ENCODE assay signal across 9 cellular contexts in the genomic region with DNA sequence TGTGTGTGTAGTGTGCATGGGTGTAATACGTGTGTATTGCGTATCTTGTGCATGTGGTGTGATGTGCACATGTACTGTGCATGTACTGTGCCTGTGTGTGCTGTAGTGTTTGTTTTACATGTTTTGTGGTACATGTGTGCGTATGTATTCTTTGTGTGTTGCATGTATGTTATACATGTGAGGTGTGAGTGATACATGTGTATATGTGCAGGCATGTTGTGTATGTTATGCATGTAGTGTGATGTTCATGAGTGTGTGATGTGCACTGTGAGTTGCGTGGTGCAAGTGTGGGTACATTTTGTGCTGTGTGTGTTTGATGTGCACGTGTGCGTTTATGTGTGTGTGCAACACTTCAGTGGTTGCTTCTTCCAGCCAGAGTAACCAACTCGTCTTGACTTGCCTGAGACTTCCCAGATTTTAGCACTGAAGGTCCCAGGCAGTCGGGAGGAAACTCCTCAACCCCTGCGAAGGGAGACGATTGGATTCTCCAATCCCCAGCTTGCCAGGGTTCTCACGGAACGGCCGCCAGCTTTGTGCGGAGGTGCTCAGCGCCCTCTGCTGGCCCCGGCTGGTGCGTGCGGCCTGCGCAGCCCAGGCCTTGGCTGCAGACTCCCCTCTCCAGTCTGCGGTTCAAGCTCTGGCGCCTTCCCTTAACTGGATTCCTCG. TPM values are rescaled to one million over a fixed set of nuclear protein-coding genes. Genes with fewer than 3 reads are reported as not detected.
DNase-seq lines count a peak whose midpoint lies in the region; ATAC-seq and TF ChIP-seq lines count a peak whose summit lies in the region.
"Had no signal": no experiment of that assay in that cellular context is flagged by ENCODE, and none has a peak within 500 bp of the region (broad histone marks: within the 10 kb centered on the region; RNA-seq: fewer than 3 reads in every experiment).

No MANE protein-coding gene starts in this region.

- H3K4me1 ChIP-seq in SK-N-SH (ENCODE audit: control insufficient read depth in 1 of 2, insufficient read depth in 2 of 2, low read depth in 1 of 2, low read length in 1 of 2): peaks cover 14 to 15% of the 10 kb centered on the region in 2 experiments

- H3K9me3 ChIP-seq in SK-N-SH: no peaks in the 10 kb centered on the region

- TF ChIP-seq RAD21 in SK-N-SH (IDR thresholded peaks at IDR 0.05; ENCODE audit: low read length): peak; percentile 93

- H3K9me3 Mint-ChIP-seq in brain: no peaks in the 10 kb centered on the region
- H3K9me3 Mint-ChIP-seq: dendritic cell treated with granulocyte-macrophage colony-stimulating factor and Interleukin-4, amounts not matched to agents 40 ng/mL and 50 ng/mL, for 4 days had no signal

- POLR2A ChIA-PET in SK-N-SH (lab: Yijun Ruan, JAX): no interaction called here

- peaks cover 7% of the 10 kb centered on the region for H3K27me3 Mint-ChIP-seq in brain

- DNase-seq in ELR (ENCODE audit: low read depth) (peak; percentile 82), SK-N-SH (peak; percentile 88), inferior parietal cortex (ENCODE audit: extremely low spot score) (peak; percentile 89), kidney glomerular epithelial cell (lab: John Stamatoyannopoulos, UW) (no peak), NCI-H146 (lab: John Stamatoyannopoulos, UW) (no peak)
- DNase-seq in stimulated activated CD4-positive, alpha-beta T cell treated with anti-CD3 and anti-CD28 coated beads, Interleukin-15, amount 100 ng/mL, for 48 hours (ENCODE audit: low read depth in 2 of 2): peak; percentile 48 to 62

- peak overlapping the region in 1 of 2 experiments; percentile 71; a peak in 2 of 4 replicates for H3K27ac ChIP-seq in SK-N-SH (ENCODE audit: low read depth in 2 of 2, low read length in 1 of 2)

- H4K20me1 ChIP-seq in SK-N-SH (ENCODE audit: insufficient read depth): no peaks in the 10 kb centered on the region

- 30% methylated on average over 21 of the region's 22 CpGs for WGBS in SK-N-SH (ENCODE audit: low lambda C conversion rate)

- TF ChIP-seq CTCF in SK-N-SH (IDR thresholded peaks at IDR 0.05) (peak; percentile 96), brain (conservative IDR thresholded peaks at IDR 0.05) (peak; percentile 95 to 96)

- H3K4me3 ChIP-seq in SK-N-SH (ENCODE audit: low read depth in 2 of 2, low read length in 1 of 2): peak overlapping the region in 1 of 2 experiments; percentile 51; a peak in 2 of 4 replicates

- H3K36me3 Mint-ChIP-seq in brain: no peaks in the 10 kb centered on the region

- H3K9ac ChIP-seq in SK-N-SH: peak overlapping the region; percentile 12; the same call in 1 of the 2 replicates

- H3K9me2 ChIP-seq in SK-N-SH: no peaks in the 10 kb centered on the region

- H3K4me1 Mint-ChIP-seq in brain: peaks cover 52% of the 10 kb centered on the region

- H3K27me3 ChIP-seq in SK-N-SH (ENCODE audit: insufficient read depth): no peaks in the 10 kb centered on the region

- no peaks in the 10 kb centered on the region for H3K36me3 ChIP-seq in SK-N-SH (replicated peaks in 1 of 2; ENCODE audit: control insufficient read depth in 1 of 2, insufficient read depth in 2 of 2, low read length in 1 of 2)

- peak overlapping the region in 4 of 5 experiments; percentile 22 to 71 (median 35) for H3K4me3 Mint-ChIP-seq in brain
- H3K4me3 Mint-ChIP-seq: dendritic cell treated with granulocyte-macrophage colony-stimulating factor and Interleukin-4, amounts not matched to agents 40 ng/mL and 50 ng/mL, for 4 days had no signal

- ATAC-seq in HG02610 (IDR thresholded peaks at IDR 0.05; ENCODE audit: unreplicated experiment): peak; percentile 59

- CTCF ChIA-PET in SK-N-SH (lab: Yijun Ruan, JAX): interaction anchor here (0.5 to 4.3 kb wide), 73 partner anchors 8 to 975 kb away, joined by 3 to 160 read pairs (median 4); a partner anchor contains a TSS

- H3F3A ChIP-seq in SK-N-SH (replicated peaks; ENCODE audit: insufficient read depth): peaks cover 22% of the 10 kb centered on the region

- peak in 1 of 2 experiments; percentile 27; a peak in 1 of 4 replicates for TF ChIP-seq EP300 in SK-N-SH (IDR thresholded peaks at IDR 0.05; ENCODE audit: borderline replicate concordance in 1 of 2, low read depth in 1 of 2, low read length in 1 of 2)

- H3K27ac Mint-ChIP-seq in brain: peak overlapping the region in 4 of 5 experiments; percentile 21 to 66 (median 52)
- H3K27ac Mint-ChIP-seq: dendritic cell treated with granulocyte-macrophage colony-stimulating factor and Interleukin-4, amounts not matched to agents 40 ng/mL and 50 ng/mL, for 4 days had no signal

- peak overlapping the region; percentile 78 for H3K4me2 ChIP-seq in SK-N-SH

- peaks cover 21% of the 10 kb centered on the region for H3K79me2 ChIP-seq in SK-N-SH (ENCODE audit: insufficient read depth)

- no peak overlapping the region for H2AFZ ChIP-seq in SK-N-SH (ENCODE audit: low read depth)

TF ChIP-seq in SK-N-SH, 30 proteins besides CTCF, POLR2A, EP300 and RAD21:
- TF ChIP-seq TCF12 (IDR thresholded peaks at IDR 0.05) (peak; percentile 49; the same call in 1 of the 2 replicates), NRF1 (IDR thresholded peaks at IDR 0.05; ENCODE audit: low read depth, low read length) (peak; percentile 62), RXRA (IDR thresholded peaks at IDR 0.05; ENCODE audit: borderline replicate concordance, low read depth) (peak; percentile 51; the same call in 1 of the 2 replicates), YY1 (IDR thresholded peaks at IDR 0.05; ENCODE audit: low read depth) (no peak), SMC3 (IDR thresholded peaks at IDR 0.05; ENCODE audit: low read depth, low read length) (peak; percentile 100), TEAD4 (IDR thresholded peaks at IDR 0.05; ENCODE audit: borderline replicate concordance, insufficient read depth) (0 out of 2 replicates have a peak, but pooled peaks have one; percentile 37), RCOR1 (IDR thresholded peaks at IDR 0.05; ENCODE audit: low read length) (peak; percentile 52), POLR2AphosphoS5 (IDR thresholded peaks at IDR 0.05; ENCODE audit: low read depth, low read length) (no peak), RFX5 (IDR thresholded peaks at IDR 0.05; ENCODE audit: low read length) (0 out of 2 replicates have a peak, but pooled peaks have one; percentile 30), TAF1 (IDR thresholded peaks at IDR 0.05; ENCODE audit: borderline replicate concordance, low read depth, low read length) (peak; percentile 30; the same call in 1 of the 2 replicates), NFIC (IDR thresholded peaks at IDR 0.05; ENCODE audit: borderline replicate concordance) (peak; percentile 65; the same call in 1 of the 2 replicates)
- TF ChIP-seq, protein P1, sequence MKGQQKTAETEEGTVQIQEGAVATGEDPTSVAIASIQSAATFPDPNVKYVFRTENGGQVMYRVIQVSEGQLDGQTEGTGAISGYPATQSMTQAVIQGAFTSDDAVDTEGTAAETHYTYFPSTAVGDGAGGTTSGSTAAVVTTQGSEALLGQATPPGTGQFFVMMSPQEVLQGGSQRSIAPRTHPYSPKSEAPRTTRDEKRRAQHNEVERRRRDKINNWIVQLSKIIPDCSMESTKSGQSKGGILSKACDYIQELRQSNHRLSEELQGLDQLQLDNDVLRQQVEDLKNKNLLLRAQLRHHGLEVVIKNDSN (IDR thresholded peaks at IDR 0.05; ENCODE audit: borderline replicate concordance, low read depth): no peak
- TF ChIP-seq, protein P2, sequence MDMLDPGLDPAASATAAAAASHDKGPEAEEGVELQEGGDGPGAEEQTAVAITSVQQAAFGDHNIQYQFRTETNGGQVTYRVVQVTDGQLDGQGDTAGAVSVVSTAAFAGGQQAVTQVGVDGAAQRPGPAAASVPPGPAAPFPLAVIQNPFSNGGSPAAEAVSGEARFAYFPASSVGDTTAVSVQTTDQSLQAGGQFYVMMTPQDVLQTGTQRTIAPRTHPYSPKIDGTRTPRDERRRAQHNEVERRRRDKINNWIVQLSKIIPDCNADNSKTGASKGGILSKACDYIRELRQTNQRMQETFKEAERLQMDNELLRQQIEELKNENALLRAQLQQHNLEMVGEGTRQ (IDR thresholded peaks at IDR 0.05; ENCODE audit: borderline replicate concordance, low read depth, low read length): no peak
- TF ChIP-seq, protein P3, sequence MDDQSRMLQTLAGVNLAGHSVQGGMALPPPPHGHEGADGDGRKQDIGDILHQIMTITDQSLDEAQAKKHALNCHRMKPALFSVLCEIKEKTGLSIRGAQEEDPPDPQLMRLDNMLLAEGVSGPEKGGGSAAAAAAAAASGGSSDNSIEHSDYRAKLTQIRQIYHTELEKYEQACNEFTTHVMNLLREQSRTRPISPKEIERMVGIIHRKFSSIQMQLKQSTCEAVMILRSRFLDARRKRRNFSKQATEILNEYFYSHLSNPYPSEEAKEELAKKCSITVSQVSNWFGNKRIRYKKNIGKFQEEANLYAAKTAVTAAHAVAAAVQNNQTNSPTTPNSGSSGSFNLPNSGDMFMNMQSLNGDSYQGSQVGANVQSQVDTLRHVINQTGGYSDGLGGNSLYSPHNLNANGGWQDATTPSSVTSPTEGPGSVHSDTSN (IDR thresholded peaks at IDR 0.05): 0 out of 2 replicates have a peak, but pooled peaks have one; percentile 25
- TF ChIP-seq, protein P4, sequence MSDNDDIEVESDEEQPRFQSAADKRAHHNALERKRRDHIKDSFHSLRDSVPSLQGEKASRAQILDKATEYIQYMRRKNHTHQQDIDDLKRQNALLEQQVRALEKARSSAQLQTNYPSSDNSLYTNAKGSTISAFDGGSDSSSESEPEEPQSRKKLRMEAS (IDR thresholded peaks at IDR 0.05; ENCODE audit: low read depth): peak; percentile 77; the same call in 1 of the 2 replicates

RNA-seq across cellular contexts. Expression of a gene that starts 3.6 kb away (rescaled TPM):
- polyA plus RNA-seq in SK-N-SH (2012; rRNA removed): 4.7 and 6.5 TPM in 2 replicates
- polyA plus RNA-seq in SK-N-SH (2012; cell fraction: cytosol; rRNA removed): 4.0 and 5.5 TPM in 2 replicates
- polyA plus RNA-seq in SK-N-SH (2012; cell fraction: nucleus; rRNA removed): 4.0 and 5.4 TPM in 2 replicates
- 23.6 TPM for polyA plus RNA-seq in brain (ENCODE audit: insufficient read depth, low read depth, low replicate concordance)

Comparison
In these comparisons a context has a peak if more than half of its experiments do, and no peak if none do; other contexts are left out.
1. DNase-seq: peak in ELR (single experiment), SK-N-SH (single experiment), inferior parietal cortex (single experiment) and stimulated activated CD4-positive, alpha-beta T cell treated with anti-CD3 and anti-CD28 coated beads, Interleukin-15, amount 100 ng/mL, for 48 hours (2 of 2); none in kidney glomerular epithelial cell (single experiment) and NCI-H146 (single experiment).